7 cellular contexts compared by ENCODE assay signal in the genomic region with DNA sequence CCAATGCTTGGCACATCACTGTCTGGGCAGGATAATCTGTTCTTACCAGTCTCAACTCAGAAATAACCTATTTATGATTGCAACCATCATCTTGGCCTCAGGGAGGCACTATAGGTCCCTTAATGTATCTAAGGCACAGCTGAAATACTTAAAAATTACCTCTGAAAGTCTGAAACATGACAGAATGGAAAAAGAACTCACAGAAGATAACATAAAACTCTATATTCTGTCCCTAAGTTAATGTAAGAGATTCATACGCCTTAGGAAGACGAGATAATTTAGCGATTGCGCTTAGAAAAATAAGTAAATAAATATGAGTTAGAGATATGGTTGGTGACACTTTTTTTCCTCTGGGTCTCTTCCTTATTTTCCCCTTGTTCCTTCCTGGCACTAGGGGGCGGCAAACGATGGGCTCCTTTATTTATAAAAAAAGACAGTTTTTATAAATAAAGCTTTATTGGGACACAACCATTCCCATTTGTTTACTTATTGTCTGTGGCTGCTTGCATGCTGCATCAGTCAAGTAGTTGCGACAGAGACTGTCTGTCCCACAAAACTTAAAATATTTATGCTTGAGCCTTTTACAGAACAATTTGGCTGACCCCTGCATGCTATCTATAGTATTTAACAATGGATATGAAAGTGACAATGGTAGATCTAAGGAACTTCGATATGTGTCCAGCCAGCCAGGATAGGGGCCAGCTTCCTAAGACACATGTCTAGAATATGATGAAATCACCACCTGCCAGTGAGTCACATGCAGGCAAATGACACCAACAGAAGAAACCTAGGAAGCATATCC.
DNase-seq lines count a peak whose midpoint lies in the region; ATAC-seq and TF ChIP-seq lines count a peak whose summit lies in the region.

No MANE protein-coding gene starts in this region.

- H3K27me3 Mint-ChIP-seq in endothelial cell (ENCODE audit: unreplicated experiment): no peaks in the 10 kb centered on the region
- peaks cover 25% of the 10 kb centered on the region for H3K27me3 Mint-ChIP-seq in neural crest cell (ENCODE audit: low read depth)

- ATAC-seq in GM21529 (IDR thresholded peaks at IDR 0.05; ENCODE audit: unreplicated experiment): peak; percentile 63

- DNase-seq in SHP77 (lab: John Stamatoyannopoulos, UW) (peak; percentile 27 to 42), endothelial cell (ENCODE audit: low spot score) (peak; percentile 67), neural crest cell (ENCODE audit: low read depth, low spot score) (peak; percentile 55), middle frontal gyrus (ENCODE audit: extremely low spot score, low spot score) (no peak)

- no peak overlapping the region for H3K27ac ChIP-seq in KMS-11

- H3K27me3 ChIP-seq in KMS-11 (ENCODE audit: insufficient read depth, low read depth): no peaks in the 10 kb centered on the region

- H3K4me1 Mint-ChIP-seq in endothelial cell (ENCODE audit: unreplicated experiment) (no peaks in the 10 kb centered on the region), neural crest cell (peaks cover 5% of the 10 kb centered on the region)

- H4K20me1 ChIP-seq in KMS-11 (ENCODE audit: insufficient read depth): no peaks in the 10 kb centered on the region

- H3K9ac ChIP-seq in ES-I3 (ENCODE audit: low read depth, low read length) (peak overlapping the region; percentile 43), KMS-11 (no peak overlapping the region)

- H3K4me1 ChIP-seq in ES-I3 (ENCODE audit: insufficient read depth, low read length) (no peaks in the 10 kb centered on the region), KMS-11 (ENCODE audit: low read depth, poor library complexity, severe bottlenecking) (peaks cover 7% of the 10 kb centered on the region)

- no peak overlapping the region for H3K4me2 ChIP-seq in KMS-11

- H2AFZ ChIP-seq in KMS-11 (ENCODE audit: low read depth): no peak overlapping the region

- H3K9me3 Mint-ChIP-seq in endothelial cell (ENCODE audit: unreplicated experiment) (no peaks in the 10 kb centered on the region), neural crest cell (no peaks in the 10 kb centered on the region)

- H3K79me2 ChIP-seq in KMS-11 (ENCODE audit: insufficient read depth, low read depth): no peaks in the 10 kb centered on the region

- no peaks in the 10 kb centered on the region for H3K9me3 ChIP-seq in ES-I3 (ENCODE audit: control insufficient read depth, insufficient read depth, low read length)

- H3K36me3 ChIP-seq in ES-I3 (ENCODE audit: insufficient read depth, low read length): no peaks in the 10 kb centered on the region
- no peaks in the 10 kb centered on the region for H3K36me3 ChIP-seq in KMS-11 (ENCODE audit: insufficient read depth)

- H3K4me3 Mint-ChIP-seq in endothelial cell (ENCODE audit: unreplicated experiment) (no peak overlapping the region), neural crest cell (no peak overlapping the region)

- H3K36me3 Mint-ChIP-seq in endothelial cell (ENCODE audit: low read depth, unreplicated experiment) (no peaks in the 10 kb centered on the region), neural crest cell (ENCODE audit: low read depth) (no peaks in the 10 kb centered on the region)

- TF ChIP-seq CTCF in KMS-11 (conservative IDR thresholded peaks at IDR 0.05; ENCODE audit: low read depth, low read length) (peak; percentile 89), endothelial cell (IDR thresholded peaks at IDR 0.05; ENCODE audit: unreplicated experiment) (peak; percentile 94), neural crest cell (conservative IDR thresholded peaks at IDR 0.05) (peak; percentile 87)

- no peak overlapping the region for H3K4me3 ChIP-seq in KMS-11 (IDR thresholded peaks at IDR 0.05; ENCODE audit: insufficient read depth, low read depth, low read length)

- H3K27ac Mint-ChIP-seq in endothelial cell (ENCODE audit: unreplicated experiment): peak overlapping the region; percentile 74
- no peak overlapping the region for H3K27ac Mint-ChIP-seq in neural crest cell (ENCODE audit: unreplicated experiment)
